ENCODE assay signal across 13 cellular contexts in the genomic region with DNA sequence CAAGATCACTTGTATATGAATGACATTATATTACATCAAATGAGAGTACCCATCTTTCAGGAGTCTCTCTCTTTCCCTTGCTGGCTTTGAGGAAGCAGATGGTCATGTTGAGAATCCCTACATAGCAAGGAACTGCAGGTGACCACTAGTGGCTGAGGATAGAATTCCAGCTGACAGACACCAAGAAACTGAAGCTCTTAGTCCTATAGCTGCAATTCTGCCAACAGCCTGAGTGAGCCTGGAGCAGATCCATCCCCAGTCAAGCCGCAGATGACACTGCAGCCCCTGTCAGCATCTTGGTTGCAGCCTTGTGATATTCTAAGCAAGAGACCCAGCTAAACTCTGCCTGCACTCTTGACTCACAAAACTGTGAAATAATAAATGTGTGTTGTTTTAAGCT.
A peak's percentile ranks its signal among the peaks of the same experiment; 100 is the strongest.
DNase-seq lines count a peak whose midpoint lies in the region; ATAC-seq, FAIRE-seq and TF ChIP-seq lines count a peak whose summit lies in the region.
"Had no signal": no experiment of that assay in that cellular context is flagged by ENCODE, and none has a peak within 500 bp of the region (broad histone marks: within the 10 kb centered on the region; RNA-seq: fewer than 3 reads in every experiment).

No MANE protein-coding gene starts in this region.

- no peaks in the 10 kb centered on the region for H3K4me1 Mint-ChIP-seq in MCF 10A (ENCODE audit: insufficient read depth, unreplicated experiment)

- no peak overlapping the region for H3K4me3 Mint-ChIP-seq in MCF 10A (ENCODE audit: unreplicated experiment)
- H3K4me3 Mint-ChIP-seq: dendritic cell treated with granulocyte-macrophage colony-stimulating factor and Interleukin-4, amounts not matched to agents 40 ng/mL and 50 ng/mL, for 4 days had no signal

- CTCF ChIA-PET in MCF 10A (lab: Yijun Ruan, JAX): interaction anchor here (0.6 to 1.2 kb wide), 3 partner anchors 11 to 69 kb away, joined by 3 read pairs; no protein-coding TSS in a partner anchor

- H3K27me3 Mint-ChIP-seq in MCF 10A (ENCODE audit: insufficient read depth, unreplicated experiment): no peaks in the 10 kb centered on the region
- H3K27me3 Mint-ChIP-seq: dendritic cell treated with granulocyte-macrophage colony-stimulating factor and Interleukin-4, amounts not matched to agents 40 ng/mL and 50 ng/mL, for 4 days had no signal

- H3K27ac ChIP-seq in breast epithelium: no peak overlapping the region
- H3K27ac ChIP-seq in small intestine (ENCODE audit: low read depth in 1 of 2, low read length in 1 of 2): no peak overlapping the region
- H3K27ac ChIP-seq in left ventricle myocardium inferior (replicated peaks): no peak overlapping the region
- H3K27ac ChIP-seq: lower lobe of right lung had no signal

- no peaks in the 10 kb centered on the region for H3K27me3 ChIP-seq in breast epithelium
- no peaks in the 10 kb centered on the region for H3K27me3 ChIP-seq in bronchial epithelial cell (ENCODE audit: control insufficient read depth, insufficient read depth, low read length)
- H3K27me3 ChIP-seq in small intestine (ENCODE audit: control insufficient read depth in 2 of 2, insufficient read depth in 2 of 2, low read length in 2 of 2): no peaks in the 10 kb centered on the region
- H3K27me3 ChIP-seq in left ventricle myocardium inferior (ENCODE audit: low read depth): no peaks in the 10 kb centered on the region

- POLR2A ChIA-PET in MCF 10A (lab: Yijun Ruan, JAX): interaction anchor here (1.0 to 1.2 kb wide), 2 partner anchors 9 to 17 kb away, joined by 3 read pairs; no protein-coding TSS in a partner anchor

- TF ChIP-seq CTCF in MCF 10A (IDR thresholded peaks at IDR 0.05; ENCODE audit: unreplicated experiment) (peak; percentile 7), breast epithelium (IDR thresholded peaks at IDR 0.05) (no peak), bronchial epithelial cell (IDR thresholded peaks at IDR 0.05; ENCODE audit: insufficient read depth, low read length, severe bottlenecking) (peak; percentile 17), left ventricle myocardium inferior (IDR thresholded peaks at IDR 0.05; ENCODE audit: borderline replicate concordance) (no peak)

- H3K36me3 ChIP-seq in breast epithelium (no peaks in the 10 kb centered on the region), bronchial epithelial cell (ENCODE audit: control insufficient read depth, insufficient read depth, low read length) (no peaks in the 10 kb centered on the region), small intestine (ENCODE audit: control insufficient read depth in 2 of 2, insufficient read depth in 2 of 2, low read length in 2 of 2) (no peaks in the 10 kb centered on the region), left ventricle myocardium inferior (no peaks in the 10 kb centered on the region)
- H3K36me3 ChIP-seq: lower lobe of right lung had no signal

- H3K4me1 ChIP-seq in breast epithelium (no peaks in the 10 kb centered on the region), small intestine (ENCODE audit: control insufficient read depth in 2 of 2, insufficient read depth in 1 of 2, low read depth in 1 of 2, low read length in 1 of 2) (no peaks in the 10 kb centered on the region), left ventricle myocardium inferior (peaks cover 14% of the 10 kb centered on the region)
- H3K4me1 ChIP-seq: lower lobe of right lung had no signal

- no peaks in the 10 kb centered on the region for H3K9me3 Mint-ChIP-seq in MCF 10A (ENCODE audit: unreplicated experiment)

- no peak for TF ChIP-seq POLR2A in breast epithelium (IDR thresholded peaks at IDR 0.05)

- FAIRE-seq in bronchial epithelial cell (lab: Jason Lieb, UNC): no peak
- FAIRE-seq in small intestine (lab: Jason Lieb, UNC): no peak

- peak; percentile 24 for DNase-seq in MCF 10A (ENCODE audit: unreplicated experiment)
- DNase-seq in breast epithelium (ENCODE audit: low spot score in 2 of 2): no peak
- DNase-seq in NAMALWA (ENCODE audit: low spot score): peak; percentile 35
- DNase-seq in bronchial epithelial cell (ENCODE audit: low read depth): peak; percentile 12
- DNase-seq in small intestine: peak; percentile 21
- no peak for DNase-seq in cerebellar cortex (ENCODE audit: low spot score)
- no peak for DNase-seq in left ventricle myocardium inferior
- DNase-seq: activated CD4-positive, alpha-beta T cell treated with anti-CD3 and anti-CD28 coated beads, Interleukin-2, amount 50 U/mL, for 48 hours; activated naive CD4-positive, alpha-beta T cell treated with anti-CD3 and anti-CD28 coated beads, Interleukin-2, amount 50 U/mL, for 16 hours; lower lobe of right lung; NCI-H2081 treated with DMSO at 0.1 percent for 48 hours had no signal

- no TSS peak for BruUV-seq in MCF 10A (replicated peaks; lab: Mats Ljungman, UMichigan)

- intact Hi-C loops in MCF 10A (cut with micrococcal nuclease): no loop called here
- intact Hi-C loops in breast epithelium (cut with DNase I; ENCODE audit: low total_unique reads): no loop called here
- intact Hi-C loops in left ventricle myocardium inferior (cut with micrococcal nuclease): no loop called here

- H3K36me3 Mint-ChIP-seq in MCF 10A (ENCODE audit: insufficient read depth, unreplicated experiment): no peaks in the 10 kb centered on the region

- no peak overlapping the region for H3K27ac Mint-ChIP-seq in MCF 10A (ENCODE audit: low read depth, unreplicated experiment)
- H3K27ac Mint-ChIP-seq: dendritic cell treated with granulocyte-macrophage colony-stimulating factor and Interleukin-4, amounts not matched to agents 40 ng/mL and 50 ng/mL, for 4 days had no signal

- 89 to 94% (median 93%) methylated on average over 1 of the region's 1 CpG for WGBS in small intestine, 3 donors

- no peak overlapping the region for H3K4me3 ChIP-seq in breast epithelium
- H3K4me3 ChIP-seq in bronchial epithelial cell (ENCODE audit: low read depth, low read length): no peak overlapping the region
- no peak overlapping the region for H3K4me3 ChIP-seq in small intestine (ENCODE audit: low read depth in 1 of 2, low read length in 2 of 2)
- H3K4me3 ChIP-seq in left ventricle myocardium inferior: no peak overlapping the region
- H3K4me3 ChIP-seq: lower lobe of right lung had no signal

- no peaks in the 10 kb centered on the region for H3K9me3 ChIP-seq in breast epithelium
- H3K9me3 ChIP-seq in small intestine (ENCODE audit: control insufficient read depth, low read depth): no peaks in the 10 kb centered on the region
- peaks cover 6% of the 10 kb centered on the region for H3K9me3 ChIP-seq in left ventricle myocardium inferior (replicated peaks)
- H3K9me3 ChIP-seq: lower lobe of right lung had no signal

- ATAC-seq in HG03457 (IDR thresholded peaks at IDR 0.05; ENCODE audit: unreplicated experiment): no peak
- ATAC-seq: lower lobe of right lung had no signal

Comparison
In these comparisons a context has a peak if more than half of its experiments do, and no peak if none do; other contexts are left out.
1. DNase-seq: peak in MCF 10A (single experiment), NAMALWA (single experiment), bronchial epithelial cell (single experiment) and small intestine (single experiment); none in breast epithelium (0 of 2), cerebellar cortex (single experiment) and left ventricle myocardium inferior (single experiment).
2. CTCF ChIP-seq: peak in MCF 10A (single experiment) and bronchial epithelial cell (single experiment); none in breast epithelium (0 of 3) and left ventricle myocardium inferior (single experiment).